9 cellular contexts compared by ENCODE assay signal in the genomic region with DNA sequence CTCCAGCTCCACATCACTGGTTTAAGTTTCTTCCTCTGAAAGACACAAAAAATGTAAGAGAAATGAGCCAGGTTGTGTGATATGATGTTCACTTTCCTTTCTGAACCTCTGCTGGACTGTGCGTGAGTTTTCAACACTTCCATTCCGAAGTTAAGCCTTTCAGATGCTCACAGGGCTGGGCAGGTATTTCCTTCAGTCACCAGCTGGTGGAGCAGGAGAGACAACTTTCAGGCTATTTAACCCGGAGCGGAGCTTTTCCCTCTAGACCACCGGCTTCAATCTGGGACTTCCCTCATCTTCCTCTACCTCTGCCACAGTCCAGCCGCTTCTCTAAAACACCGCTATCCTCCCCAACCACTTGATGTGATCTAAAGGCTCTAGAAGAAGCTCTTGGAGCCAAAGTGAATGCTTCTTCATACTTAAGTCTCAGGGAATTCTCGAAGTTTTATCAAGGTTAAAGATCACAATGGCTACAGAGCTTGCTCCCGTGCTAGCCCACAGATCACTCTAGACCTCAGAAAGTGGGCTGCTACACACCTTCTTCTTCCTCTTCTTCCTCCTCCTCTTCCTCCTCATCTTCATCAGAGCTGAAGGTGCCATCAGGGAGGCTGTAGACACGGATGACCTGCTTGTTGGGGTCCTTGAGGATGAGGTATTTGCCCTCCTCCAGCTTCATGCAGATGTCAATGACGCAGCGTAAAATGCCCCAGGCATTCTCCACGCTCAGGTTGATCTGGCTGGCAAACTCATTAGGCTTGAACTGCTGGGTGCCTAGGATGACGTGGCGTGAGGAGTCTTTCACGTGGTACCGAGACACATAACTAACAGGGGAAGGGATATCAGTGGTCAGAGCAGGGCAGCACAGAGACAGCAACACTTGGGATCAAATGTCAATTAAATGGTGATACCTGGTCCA. TPM values are rescaled to one million over a fixed set of nuclear protein-coding genes. Genes with fewer than 3 reads are reported as not detected.
DNase-seq lines count a peak whose midpoint lies in the region; ATAC-seq and TF ChIP-seq lines count a peak whose summit lies in the region.
"Had no signal": no experiment of that assay in that cellular context is flagged by ENCODE, and none has a peak within 500 bp of the region (broad histone marks: within the 10 kb centered on the region; RNA-seq: fewer than 3 reads in every experiment).

No MANE protein-coding gene starts in this region.

- no CpG with 5 or more reads among the region's 17 CpGs for WGBS in H9 (ENCODE audit: extremely low coverage, insufficient read length, low lambda C conversion rate)
- 76% methylated on average over 17 of the region's 17 CpGs for WGBS in liver

- no peak overlapping the region for H4K8ac ChIP-seq in H9 (replicated peaks; ENCODE audit: insufficient read length, low read depth, low read length)

- H3K27ac Mint-ChIP-seq in H9 (peak overlapping the region in 2 of 3 experiments; percentile 76 to 92; a peak in 3 of 7 replicates), MCF 10A (ENCODE audit: low read depth, unreplicated experiment) (peak overlapping the region; percentile 21)

- no peaks in the 10 kb centered on the region for H4K20me1 ChIP-seq in H9 (ENCODE audit: control insufficient read depth, insufficient read depth, insufficient read length)

- H3K9me3 Mint-ChIP-seq in H9 (peaks cover 0 to 5% of the 10 kb centered on the region in 2 experiments; a peak in 3 of 5 replicates), MCF 10A (ENCODE audit: unreplicated experiment) (no peaks in the 10 kb centered on the region)

- peak; percentile 24 to 53 for TF ChIP-seq RAD21 in liver (IDR thresholded peaks at IDR 0.05)

- H3K4me3 Mint-ChIP-seq in H9 (no peak overlapping the region; a peak in 1 of 5 replicates), MCF 10A (ENCODE audit: unreplicated experiment) (no peak overlapping the region)

- H3K27me3 Mint-ChIP-seq in H9 (ENCODE audit: low read depth), result peaks cover 18% of the 10 kb centered on the region
- no peaks in the 10 kb centered on the region for H3K27me3 Mint-ChIP-seq in MCF 10A (ENCODE audit: insufficient read depth, unreplicated experiment)

- H3K14ac ChIP-seq in H9 (ENCODE audit: insufficient read depth, low read length), result no peak overlapping the region

- H3K4me1 ChIP-seq in H9 (ENCODE audit: insufficient read depth, low read length), result no peaks in the 10 kb centered on the region
- H3K4me1 ChIP-seq in liver (ENCODE audit: control insufficient read depth in 4 of 4, insufficient read depth in 4 of 4, low read length in 3 of 4), result peaks cover 8 to 14% (median 10%) of the 10 kb centered on the region in 4 donors
- H3K4me1 ChIP-seq in upper lobe of right lung, result peaks cover 10% of the 10 kb centered on the region

- H2BK120ac ChIP-seq in H9 (ENCODE audit: low read depth, low read length, poor library complexity, severe bottlenecking), result no peak overlapping the region

- no peak overlapping the region for H3K18ac ChIP-seq in H9 (ENCODE audit: insufficient read length, low read depth, low read length)

- no peak overlapping the region for H3T11ph ChIP-seq in H9 (ENCODE audit: low read length)

- no peaks in the 10 kb centered on the region for H3K79me1 ChIP-seq in H9 (ENCODE audit: insufficient read depth, low read depth, low read length, poor library complexity, severe bottlenecking)

- H2AFZ ChIP-seq in H9 (ENCODE audit: low read length), result no peak overlapping the region

- H3K4me1 Mint-ChIP-seq in H9 (peaks cover 3 to 6% of the 10 kb centered on the region in 2 experiments), MCF 10A (ENCODE audit: insufficient read depth, unreplicated experiment) (peaks cover 13% of the 10 kb centered on the region)

- no peaks in the 10 kb centered on the region for H3K27me3 ChIP-seq in H9 (ENCODE audit: insufficient read depth, low read length)
- H3K27me3 ChIP-seq in liver (ENCODE audit: control insufficient read depth in 4 of 4, insufficient read depth in 4 of 4, low read length in 3 of 4), result no peaks in the 10 kb centered on the region
- no peaks in the 10 kb centered on the region for H3K27me3 ChIP-seq in upper lobe of right lung

- DNase-seq in COR-L47 (lab: John Stamatoyannopoulos, UW) (peak; percentile 14), H9 (peak; percentile 71), SHP77 treated with DMSO at 0.1 percent for 48 hours (lab: John Stamatoyannopoulos, UW) (peak; percentile 17), MCF 10A (ENCODE audit: unreplicated experiment) (peak; percentile 47), upper lobe of right lung (no peak)

- H3K36me3 Mint-ChIP-seq in H9 (ENCODE audit: insufficient read depth in 1 of 3, low read depth in 3 of 3) (peaks cover 46 to 65% (median 63%) of the 10 kb centered on the region in 3 experiments), MCF 10A (ENCODE audit: insufficient read depth, unreplicated experiment) (peaks cover 66% of the 10 kb centered on the region)

- TF ChIP-seq CTCF in H9 (conservative IDR thresholded peaks at IDR 0.05) (peak; percentile 68), MCF 10A (IDR thresholded peaks at IDR 0.05; ENCODE audit: unreplicated experiment) (peak; percentile 54), liver (IDR thresholded peaks at IDR 0.05; ENCODE audit: low read depth, low read length, missing input control) (peak; percentile 50), upper lobe of right lung (IDR thresholded peaks at IDR 0.05) (peak; percentile 55)

- peaks cover 4% of the 10 kb centered on the region for H3K23me2 ChIP-seq in H9 (ENCODE audit: insufficient read length, low read depth, low read length, poor library complexity, severe bottlenecking)

- CTCF ChIA-PET in MCF 10A (lab: Yijun Ruan, JAX), result interaction anchor here (0.6 to 3.9 kb wide), 15 partner anchors 8 to 468 kb away, joined by 3 to 29 read pairs (median 4); a partner anchor contains a TSS

- no peak overlapping the region for H3K4me2 ChIP-seq in H9 (ENCODE audit: insufficient read depth, insufficient read length, low read length)

- intact Hi-C loops in MCF 10A (cut with micrococcal nuclease) (loop anchor here (2.0 kb wide), 1 partner anchor 18 kb away; a partner anchor contains a TSS), upper lobe of right lung (cut with DNase I) (no loop called here)

- no peak overlapping the region for H2BK20ac ChIP-seq in H9 (ENCODE audit: low read depth, low read length, poor library complexity, severe bottlenecking)

- H2BK12ac ChIP-seq in H9 (ENCODE audit: insufficient read length, low read depth, low read length), result no peak overlapping the region

- no peak overlapping the region for H3K56ac ChIP-seq in H9 (ENCODE audit: insufficient read length, low read depth, low read length)

- H3K4me3 ChIP-seq in liver (ENCODE audit: low read depth in 1 of 3, low read length in 3 of 3), result no peak overlapping the region
- no peak overlapping the region for H3K4me3 ChIP-seq in upper lobe of right lung
- H3K4me3 ChIP-seq: skin epidermis had no signal

- ATAC-seq in upper lobe of right lung (peak; percentile 3), HG03280 (IDR thresholded peaks at IDR 0.05; ENCODE audit: unreplicated experiment) (no peak), HG02610 (IDR thresholded peaks at IDR 0.05; ENCODE audit: unreplicated experiment) (no peak)

- no peaks in the 10 kb centered on the region for H3K79me2 ChIP-seq in H9 (ENCODE audit: insufficient read depth, low read length)

- H2AK5ac ChIP-seq in H9 (ENCODE audit: insufficient read length, low read length), result no peak overlapping the region

- no peak overlapping the region for H3K23ac ChIP-seq in H9 (ENCODE audit: insufficient read length, low read depth, low read length)

- H4K91ac ChIP-seq in H9 (ENCODE audit: insufficient read length, low read depth, low read length), result no peak overlapping the region

- H3K9ac ChIP-seq in H9 (ENCODE audit: extremely low read depth, insufficient read length, low read length) (no peak overlapping the region), liver (ENCODE audit: low read depth in 1 of 2, low read length in 2 of 2) (no peak overlapping the region)

- POLR2A ChIA-PET in MCF 10A (lab: Yijun Ruan, JAX), result interaction anchor here (0.6 to 5.8 kb wide), 8 partner anchors 10 to 1129 kb away, joined by 3 to 44 read pairs (median 6); a partner anchor contains a TSS

- peaks cover 3 to 56% (median 49%) of the 10 kb centered on the region in 4 donors for H3K36me3 ChIP-seq in liver (ENCODE audit: control insufficient read depth in 4 of 4, insufficient read depth in 3 of 4, low read depth in 1 of 4, low read length in 3 of 4)
- peaks cover 65% of the 10 kb centered on the region for H3K36me3 ChIP-seq in upper lobe of right lung

- H3K4ac ChIP-seq in H9 (ENCODE audit: low read depth, low read length), result no peak overlapping the region

- H3K27ac ChIP-seq in H9 (ENCODE audit: insufficient read length, low read depth, low read length), result no peak overlapping the region
- no peak overlapping the region for H3K27ac ChIP-seq in liver (ENCODE audit: low read depth in 1 of 2, low read length in 2 of 2)
- no peak overlapping the region for H3K27ac ChIP-seq in upper lobe of right lung

- H3K9me3 ChIP-seq in H9 (ENCODE audit: control insufficient read depth, low read depth, low read length) (no peaks in the 10 kb centered on the region), liver (ENCODE audit: control insufficient read depth in 4 of 4, low read length in 3 of 4) (no peaks in the 10 kb centered on the region), upper lobe of right lung (no peaks in the 10 kb centered on the region)

- H2BK15ac ChIP-seq in H9 (ENCODE audit: low read depth, low read length), result no peak overlapping the region

- H4K5ac ChIP-seq in H9 (ENCODE audit: insufficient read length, low read depth, low read length), result no peak overlapping the region

- H2BK5ac ChIP-seq in H9 (ENCODE audit: insufficient read length, low read length), result no peak overlapping the region

- TSS peak; percentile 35 for BruUV-seq in MCF 10A (replicated peaks; lab: Mats Ljungman, UMichigan)

TF ChIP-seq in liver, 16 proteins besides CTCF, POLR2A, EP300 and RAD21 (continues in another document):
- no peak for TF ChIP-seq HNF4A (conservative IDR thresholded peaks at IDR 0.05)
- no peak for TF ChIP-seq FOXA2 (IDR thresholded peaks at IDR 0.05)
- TF ChIP-seq EGR1 (IDR thresholded peaks at IDR 0.05; ENCODE audit: low read depth in 2 of 2), result no peak

RNA-seq across cellular contexts. Expression of a gene that starts 4.4 kb away (rescaled TPM):
- total RNA-seq in H9 (2021) (31.3 and 34.4 TPM in 2 replicates), MCF 10A (2022) (10.9 and 11.4 TPM in 2 replicates), liver (10 to 100 TPM in 1 of 2 donors, 1 to 10 TPM in 1; 9.0 to 15.0 TPM), upper lobe of right lung (15.3 TPM)
- 1 to 10 TPM; 5.1 to 5.6 TPM for polyA plus RNA-seq in liver

RNA-seq across cellular contexts. Expression of a gene that starts 17.7 kb away (rescaled TPM):
- 189 and 198 TPM in 2 replicates for total RNA-seq in H9 (2021)
- total RNA-seq in MCF 10A (2022), result 258 and 306 TPM in 2 replicates
- 100 to 1,000 TPM; 106 to 169 TPM for total RNA-seq in liver
- polyA plus RNA-seq in liver, result 10 to 100 TPM; 32.8 to 54.6 TPM
- 132 TPM for total RNA-seq in upper lobe of right lung

RNA-seq across cellular contexts. Expression of a gene that starts 29.8 kb away (rescaled TPM):
- 58.6 and 59.2 TPM in 2 replicates for total RNA-seq in H9 (2021)
- 61.5 and 83.2 TPM in 2 replicates for total RNA-seq in MCF 10A (2022)
- 10 to 100 TPM; 27.5 to 32.7 TPM for total RNA-seq in liver
- 100 to 1,000 TPM; 114 to 154 TPM for polyA plus RNA-seq in liver
- 54.2 TPM for total RNA-seq in upper lobe of right lung
